24 cellular contexts compared by ENCODE assay signal in the genomic region with DNA sequence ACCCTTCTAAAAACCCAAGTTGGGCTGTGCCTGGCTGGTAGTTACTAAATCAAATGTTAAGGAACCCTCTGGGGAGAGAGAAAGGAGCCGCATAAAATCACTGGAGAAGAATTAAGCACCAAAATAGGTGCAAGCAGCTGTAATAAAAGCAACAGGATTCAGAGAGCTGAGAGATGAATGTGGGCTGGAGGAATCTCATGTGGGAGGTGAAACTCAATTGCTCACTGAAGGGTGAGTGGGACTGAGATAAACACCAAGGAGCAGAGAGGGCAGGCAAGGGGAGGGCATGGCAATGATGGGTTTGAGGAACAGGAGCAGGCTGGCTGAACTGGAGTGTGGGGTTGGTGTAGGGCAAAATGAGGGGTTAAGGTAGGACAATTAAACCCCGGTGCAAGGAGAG. TPM values are rescaled to one million over a fixed set of nuclear protein-coding genes. Genes with fewer than 3 reads are reported as not detected.
DNase-seq lines count a peak whose midpoint lies in the region; ATAC-seq lines count a peak whose summit lies in the region.
"Had no signal": no experiment of that assay in that cellular context is flagged by ENCODE, and none has a peak within 500 bp of the region (broad histone marks: within the 10 kb centered on the region; RNA-seq: fewer than 3 reads in every experiment).

No MANE protein-coding gene starts in this region.

- no peaks in the 10 kb centered on the region for H3K27me3 ChIP-seq in Karpas-422 (ENCODE audit: low read length)
- H3K27me3 ChIP-seq: ascending aorta had no signal

- H3K9me3 ChIP-seq in Karpas-422 (ENCODE audit: low read length) = no peaks in the 10 kb centered on the region
- H3K9me3 ChIP-seq: ascending aorta, SJSA1 had no signal

- H3K27me3 Mint-ChIP-seq in T-helper 2 cell treated with Interferon-gamma antibody and Interleukin-4, amounts not matched to agents 5 μg/mL and 100 μg/mL, for 36 hours (ENCODE audit: low read depth) = no peaks in the 10 kb centered on the region
- peaks cover 3% of the 10 kb centered on the region for H3K27me3 Mint-ChIP-seq in stimulated activated naive CD8-positive, alpha-beta T cell treated with anti-CD3 and anti-CD28 coated beads, Interleukin-15, Interleukin-2, amounts not matched to agents 100 ng/mL and 50 ng/mL, for 24 hours

- H3K9ac ChIP-seq in Karpas-422 (ENCODE audit: low read length) = no peak overlapping the region

- H3K4me1 Mint-ChIP-seq in T-helper 2 cell treated with Interferon-gamma antibody and Interleukin-4, amounts not matched to agents 5 μg/mL and 100 μg/mL, for 36 hours (ENCODE audit: low read depth) = peaks cover 16% of the 10 kb centered on the region
- peaks cover 22% of the 10 kb centered on the region for H3K4me1 Mint-ChIP-seq in stimulated activated naive CD8-positive, alpha-beta T cell treated with anti-CD3 and anti-CD28 coated beads, Interleukin-15, Interleukin-2, amounts not matched to agents 100 ng/mL and 50 ng/mL, for 24 hours (ENCODE audit: low read depth)

- H3K4me1 ChIP-seq in Karpas-422 (ENCODE audit: low read length) = no peaks in the 10 kb centered on the region
- H3K4me1 ChIP-seq: ascending aorta, SJSA1 had no signal

- no peak overlapping the region for H3K27ac Mint-ChIP-seq in T-helper 2 cell treated with Interferon-gamma antibody and Interleukin-4, amounts not matched to agents 5 μg/mL and 100 μg/mL, for 36 hours
- peak overlapping the region; percentile 37 for H3K27ac Mint-ChIP-seq in stimulated activated naive CD8-positive, alpha-beta T cell treated with anti-CD3 and anti-CD28 coated beads, Interleukin-15, Interleukin-2, amounts not matched to agents 100 ng/mL and 50 ng/mL, for 24 hours
- H3K27ac Mint-ChIP-seq: naive thymus-derived CD4-positive, alpha-beta T cell had no signal

- H3K4me3 ChIP-seq in Karpas-422 (ENCODE audit: low read length) = no peak overlapping the region
- H3K4me3 ChIP-seq: ascending aorta, SJSA1 had no signal

- peak; percentile 17 for DNase-seq in T-helper 2 cell treated with Interferon-gamma antibody and Interleukin-4, amounts not matched to agents 5 μg/mL and 100 μg/mL, for 36 hours (ENCODE audit: low spot score)
- no peak for DNase-seq in T-helper 2 cell
- DNase-seq in stimulated activated naive CD8-positive, alpha-beta T cell treated with anti-CD3 and anti-CD28 coated beads, Interleukin-15, Interleukin-2, amounts not matched to agents 100 U/mL and 50 U/mL, for 24 hours = no peak
- peak; percentile 56 for DNase-seq in kidney tubule cell (ENCODE audit: low spot score)
- DNase-seq in HK-2 (ENCODE audit: unreplicated experiment) = no peak
- DNase-seq in Karpas-422 = no peak
- DNase-seq in effector CD8-positive, alpha-beta T cell (lab: John Stamatoyannopoulos, UW) = no peak
- DNase-seq: activated naive CD4-positive, alpha-beta T cell treated with anti-CD3 and anti-CD28 coated beads, Interleukin-2, amount 50 U/mL, for 16 hours; CD4-positive, alpha-beta memory T cell; dermis blood vessel endothelial cell; DMS 273 treated with DMSO at 0.1 percent for 48 hours; Kasumi-1; naive thymus-derived CD4-positive, alpha-beta T cell; NCI-H1048; NCI-H187; NCI-H69; right cardiac atrium; T-helper 1 cell had no signal

- H3K79me2 ChIP-seq in Karpas-422 (ENCODE audit: low read length) = no peaks in the 10 kb centered on the region

- H3K9me3 Mint-ChIP-seq in T-helper 2 cell treated with Interferon-gamma antibody and Interleukin-4, amounts not matched to agents 5 μg/mL and 100 μg/mL, for 36 hours = no peaks in the 10 kb centered on the region
- H3K9me3 Mint-ChIP-seq in stimulated activated naive CD8-positive, alpha-beta T cell treated with anti-CD3 and anti-CD28 coated beads, Interleukin-15, Interleukin-2, amounts not matched to agents 100 ng/mL and 50 ng/mL, for 24 hours = no peaks in the 10 kb centered on the region
- H3K9me3 Mint-ChIP-seq: central memory CD8-positive, alpha-beta T cell; naive thymus-derived CD4-positive, alpha-beta T cell had no signal

- H3K27ac ChIP-seq in Karpas-422 (ENCODE audit: low read length) = no peak overlapping the region
- H3K27ac ChIP-seq: 22Rv1, ascending aorta, SJSA1 had no signal

- no peak overlapping the region for H3K4me3 Mint-ChIP-seq in T-helper 2 cell treated with Interferon-gamma antibody and Interleukin-4, amounts not matched to agents 5 μg/mL and 100 μg/mL, for 36 hours
- no peak overlapping the region for H3K4me3 Mint-ChIP-seq in stimulated activated naive CD8-positive, alpha-beta T cell treated with anti-CD3 and anti-CD28 coated beads, Interleukin-15, Interleukin-2, amounts not matched to agents 100 ng/mL and 50 ng/mL, for 24 hours
- H3K4me3 Mint-ChIP-seq: CD4-positive, alpha-beta memory T cell; central memory CD8-positive, alpha-beta T cell; naive thymus-derived CD4-positive, alpha-beta T cell had no signal

- H4K20me1 ChIP-seq in Karpas-422 (ENCODE audit: insufficient read depth, low read depth, low read length) = no peaks in the 10 kb centered on the region

- no peaks in the 10 kb centered on the region for H3K36me3 ChIP-seq in Karpas-422 (ENCODE audit: insufficient read depth, low read length)
- H3K36me3 ChIP-seq: ascending aorta, SJSA1 had no signal

- H3K4me2 ChIP-seq in Karpas-422 (ENCODE audit: low read depth, low read length, poor library complexity, severe bottlenecking) = no peak overlapping the region

- no peak for ATAC-seq in stimulated activated naive CD8-positive, alpha-beta T cell treated with anti-CD3 and anti-CD28 coated beads, Interleukin-15, Interleukin-2, amounts not matched to agents 100 U/mL and 50 U/mL, for 24 hours
- ATAC-seq: left lobe of liver; naive thymus-derived CD4-positive, alpha-beta T cell; right cardiac atrium had no signal

- H2AFZ ChIP-seq in Karpas-422 (ENCODE audit: low read length) = no peak overlapping the region

- no peaks in the 10 kb centered on the region for H3K9me2 ChIP-seq in Karpas-422 (replicated peaks; ENCODE audit: insufficient read depth, low read length)

- H3K36me3 Mint-ChIP-seq in T-helper 2 cell treated with Interferon-gamma antibody and Interleukin-4, amounts not matched to agents 5 μg/mL and 100 μg/mL, for 36 hours (ENCODE audit: low read depth) = no peaks in the 10 kb centered on the region
- H3K36me3 Mint-ChIP-seq in stimulated activated naive CD8-positive, alpha-beta T cell treated with anti-CD3 and anti-CD28 coated beads, Interleukin-15, Interleukin-2, amounts not matched to agents 100 ng/mL and 50 ng/mL, for 24 hours (ENCODE audit: low read depth) = no peaks in the 10 kb centered on the region
- H3K36me3 Mint-ChIP-seq: CD4-positive, alpha-beta memory T cell; naive thymus-derived CD4-positive, alpha-beta T cell had no signal

RNA-seq across cellular contexts. Expression of gene PLB1, which starts 10.3 kb away (rescaled TPM):
- total RNA-seq in Karpas-422 (2014; rRNA removed; shearing (Covaris generic); ENCODE audit: low replicate concordance) = 0.11 TPM in 1 of 2 replicates, not detected in the other

Comparison
In these comparisons a context has a peak if more than half of its experiments do, and no peak if none do; other contexts are left out.
1. DNase-seq: peak in T-helper 2 cell treated with Interferon-gamma antibody and Interleukin-4, amounts not matched to agents 5 μg/mL and 100 μg/mL, for 36 hours (single experiment) and kidney tubule cell (single experiment); none in T-helper 2 cell (0 of 5), stimulated activated naive CD8-positive, alpha-beta T cell treated with anti-CD3 and anti-CD28 coated beads, Interleukin-15, Interleukin-2, amounts not matched to agents 100 U/mL and 50 U/mL, for 24 hours (single experiment), HK-2 (single experiment), Karpas-422 (single experiment) and effector CD8-positive, alpha-beta T cell (single experiment).